ENCODE assay signal across 19 cellular contexts in genomic region chr20:63755933-63756647, GRCh38. TPM values are rescaled to one million over a fixed set of nuclear protein-coding genes. Genes with fewer than 3 reads are reported as not detected.
DNase-seq lines count a peak whose midpoint lies in the region; ATAC-seq, FAIRE-seq and TF ChIP-seq lines count a peak whose summit lies in the region.
"Had no signal": no experiment of that assay in that cellular context is flagged by ENCODE, and none has a peak within 500 bp of the region (broad histone marks: within the 10 kb centered on the region; RNA-seq: fewer than 3 reads in every experiment).

No MANE protein-coding gene starts in this region.

- H3K4me1 Mint-ChIP-seq in CD14-positive monocyte (peaks cover 3% of the 10 kb centered on the region), endothelial cell (ENCODE audit: unreplicated experiment) (peaks cover 4% of the 10 kb centered on the region), Calu3 (ENCODE audit: low read depth, unreplicated experiment) (no peaks in the 10 kb centered on the region)

- no peak overlapping the region for H2AFZ ChIP-seq in osteoblast (ENCODE audit: low read length)

- peak; percentile 36 for FAIRE-seq in HTR-8/SVneo (lab: Jason Lieb, UNC)
- FAIRE-seq: G401.6, GM18507 had no signal

- no peak overlapping the region for H3K4me3 ChIP-seq in osteoblast (ENCODE audit: insufficient read depth, low read length)
- H3K4me3 ChIP-seq: SJSA1 had no signal

- no TSS peak for BruUV-seq in Calu3 (replicated peaks; lab: Mats Ljungman, UMichigan)

- intact Hi-C loops in CD14-positive monocyte (cut with micrococcal nuclease) (no loop called here), Calu3 (cut with micrococcal nuclease; ENCODE audit: unreplicated experiment) (no loop called here)

- H3K79me2 ChIP-seq in osteoblast (ENCODE audit: insufficient read depth, low read length), result no peaks in the 10 kb centered on the region

- no peaks in the 10 kb centered on the region for H3K36me3 ChIP-seq in osteoblast (ENCODE audit: insufficient read depth, low read length)
- H3K36me3 ChIP-seq: SJSA1 had no signal

- no peaks in the 10 kb centered on the region for H3K4me1 ChIP-seq in osteoblast (ENCODE audit: insufficient read depth, low read length)
- H3K4me1 ChIP-seq: SJSA1 had no signal

- H3K27me3 Mint-ChIP-seq in CD14-positive monocyte (ENCODE audit: low read depth in 3 of 3) (peaks cover 4 to 9% (median 7%) of the 10 kb centered on the region in 3 donors), endothelial cell (ENCODE audit: unreplicated experiment) (peaks cover 22% of the 10 kb centered on the region), Calu3 (ENCODE audit: unreplicated experiment) (peaks cover 38% of the 10 kb centered on the region)
- H3K27me3 Mint-ChIP-seq: CD4-positive, alpha-beta T cell had no signal

- CTCF ChIA-PET in Calu3 (lab: Charles Lee), result no interaction called here

- peak overlapping the region in 1 of 7 donors; percentile 6 for H3K27ac Mint-ChIP-seq in CD14-positive monocyte
- no peak overlapping the region for H3K27ac Mint-ChIP-seq in endothelial cell (ENCODE audit: unreplicated experiment)
- H3K27ac Mint-ChIP-seq in Calu3 (ENCODE audit: unreplicated experiment), result no peak overlapping the region
- H3K27ac Mint-ChIP-seq: CD4-positive, alpha-beta T cell had no signal

- DNase-seq in CD14-positive monocyte (ENCODE audit: low spot score), result peak; percentile 6
- DNase-seq in HTR-8/SVneo (ENCODE audit: insufficient read length, low spot score), result no peak
- DNase-seq in endothelial cell (ENCODE audit: low spot score), result no peak
- peak; percentile 79 for DNase-seq in osteoblast (ENCODE audit: insufficient read length, low spot score, missing footprints)
- no peak for DNase-seq in Calu3
- DNase-seq: AML-193; CD4-positive, alpha-beta T cell; DMS79 treated with DMSO at 0.1 percent for 48 hours; NCI-H1417 treated with DMSO at 0.1 percent for 48 hours; NCI-H1930; NCI-H446; NCI-H69 had no signal

- H3K36me3 Mint-ChIP-seq in CD14-positive monocyte, result no peaks in the 10 kb centered on the region
- peaks cover 22% of the 10 kb centered on the region for H3K36me3 Mint-ChIP-seq in endothelial cell (ENCODE audit: low read depth, unreplicated experiment)
- peaks cover 5% of the 10 kb centered on the region for H3K36me3 Mint-ChIP-seq in Calu3 (ENCODE audit: insufficient read depth, unreplicated experiment)

- no peak for ATAC-seq in HG02981 (IDR thresholded peaks at IDR 0.05; ENCODE audit: unreplicated experiment)
- ATAC-seq in GM18505 (IDR thresholded peaks at IDR 0.05; ENCODE audit: unreplicated experiment), result no peak

- H3K4me2 ChIP-seq in osteoblast (ENCODE audit: insufficient read depth, low read length), result no peak overlapping the region

- no peak for TF ChIP-seq POLR2A in GM18505 (IDR thresholded peaks at IDR 0.05; ENCODE audit: borderline replicate concordance, extremely low read depth, insufficient read depth, insufficient read length)

- no peak overlapping the region for H3K4me3 Mint-ChIP-seq in CD14-positive monocyte
- H3K4me3 Mint-ChIP-seq in endothelial cell (ENCODE audit: unreplicated experiment), result peak overlapping the region; percentile 63
- H3K4me3 Mint-ChIP-seq in Calu3 (ENCODE audit: low read depth, unreplicated experiment), result no peak overlapping the region
- H3K4me3 Mint-ChIP-seq: CD4-positive, alpha-beta T cell had no signal

- TF ChIP-seq CTCF in CD14-positive monocyte (IDR thresholded peaks at IDR 0.05), result no peak
- no peak for TF ChIP-seq CTCF in endothelial cell (IDR thresholded peaks at IDR 0.05; ENCODE audit: unreplicated experiment)
- no peak for TF ChIP-seq CTCF in osteoblast (IDR thresholded peaks at IDR 0.05; ENCODE audit: extremely low read depth, low read depth, low read length)
- TF ChIP-seq CTCF in Calu3 (IDR thresholded peaks at IDR 0.05; ENCODE audit: unreplicated experiment), result no peak

- H3K9me3 Mint-ChIP-seq in CD14-positive monocyte (no peaks in the 10 kb centered on the region), endothelial cell (ENCODE audit: unreplicated experiment) (no peaks in the 10 kb centered on the region), Calu3 (ENCODE audit: low read depth, unreplicated experiment) (no peaks in the 10 kb centered on the region)
- H3K9me3 Mint-ChIP-seq: CD4-positive, alpha-beta T cell had no signal

- H4K20me1 ChIP-seq in osteoblast (ENCODE audit: insufficient read depth, low read length), result no peaks in the 10 kb centered on the region

- H3K27ac ChIP-seq in osteoblast (ENCODE audit: low read depth, low read length), result no peak overlapping the region
- H3K27ac ChIP-seq: HL-60, RWPE1, SJSA1 had no signal

- no peaks in the 10 kb centered on the region for H3K9me3 ChIP-seq in osteoblast (ENCODE audit: low read depth, low read length)
- H3K9me3 ChIP-seq: SJSA1 had no signal

- H3K27me3 ChIP-seq in osteoblast (ENCODE audit: insufficient read depth, low read length), result no peaks in the 10 kb centered on the region
- H3K27me3 ChIP-seq: SJSA1 had no signal

RNA-seq across cellular contexts. Expression of gene SLC2A4RG, which starts 16.5 kb away (rescaled TPM):
- polyA plus RNA-seq in CD14-positive monocyte, result 1 to 10 TPM in 1 of 2 donors, under 1 TPM in 1; 0.46 to 1.5 TPM
- 69.6 TPM for total RNA-seq in endothelial cell (ENCODE audit: unreplicated experiment)
- 27.5 and 29.5 TPM in 2 replicates for total RNA-seq in osteoblast
- total RNA-seq in Calu3 (2022), result 163 and 169 TPM in 2 replicates

RNA-seq across cellular contexts. Expression of gene LIME1, which starts 19.6 kb away (rescaled TPM):
- under 1 TPM; 0.39 to 0.62 TPM for polyA plus RNA-seq in CD14-positive monocyte
- total RNA-seq in endothelial cell (ENCODE audit: unreplicated experiment), result 8.1 TPM
- 1.8 and 2.9 TPM in 2 replicates for total RNA-seq in osteoblast
- total RNA-seq in Calu3 (2022), result 25.8 and 27.1 TPM in 2 replicates

RNA-seq across cellular contexts. Expression of gene ZGPAT, which starts 48.3 kb away (rescaled TPM):
- 10 to 100 TPM; 24.2 to 28.3 TPM for polyA plus RNA-seq in CD14-positive monocyte
- total RNA-seq in endothelial cell (ENCODE audit: unreplicated experiment) (34.9 TPM), osteoblast (15.6 and 18.8 TPM in 2 replicates), Calu3 (2022) (47.0 and 48.4 TPM in 2 replicates)

RNA-seq across cellular contexts. Expression of gene ARFRP1, which starts 48.3 kb away (rescaled TPM):
- polyA plus RNA-seq in CD14-positive monocyte, result 10 to 100 TPM; 18.2 to 20.7 TPM
- 33.4 TPM for total RNA-seq in endothelial cell (ENCODE audit: unreplicated experiment)
- total RNA-seq in osteoblast, result 21.7 and 23.0 TPM in 2 replicates
- total RNA-seq in Calu3 (2022), result 74.0 and 85.1 TPM in 2 replicates

RNA-seq across cellular contexts. Expression of gene TNFRSF6B, which starts 59.6 kb away (rescaled TPM):
- not detected for polyA plus RNA-seq in CD14-positive monocyte
- total RNA-seq in endothelial cell (ENCODE audit: unreplicated experiment) (not detected), osteoblast (2.1 and 2.9 TPM in 2 replicates), Calu3 (2022) (not detected in 2 replicates)

Comparison
In these comparisons a context has a peak if more than half of its experiments do, and no peak if none do; other contexts are left out.
1. DNase-seq: peak in CD14-positive monocyte (single experiment) and osteoblast (single experiment); none in HTR-8/SVneo (single experiment), endothelial cell (single experiment) and Calu3 (single experiment).